In the genomic region with DNA sequence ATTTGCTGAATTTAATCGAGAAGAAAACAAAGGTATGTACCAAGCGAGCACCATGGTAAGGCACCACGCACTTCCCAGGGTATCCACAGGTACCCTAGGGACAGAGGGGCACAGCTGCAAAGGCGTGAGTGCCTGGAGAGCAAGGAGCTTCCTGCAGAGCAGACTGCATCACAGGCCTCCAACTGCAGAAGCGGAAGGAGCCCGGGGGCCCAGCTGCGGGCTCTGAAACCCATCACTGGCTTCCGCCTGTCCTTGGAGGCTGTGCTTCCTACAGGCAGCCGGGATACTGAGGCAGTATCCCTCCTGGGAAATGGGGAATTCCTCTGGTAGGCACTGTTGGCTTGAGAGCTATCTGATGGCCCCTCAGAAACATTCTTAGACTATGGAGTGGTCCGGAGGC, we compare ENCODE assay signal across 8 cellular contexts.
"Had no signal": no experiment of that assay in that cellular context is flagged by ENCODE, and none has a peak within 500 bp of the region (broad histone marks: within the 10 kb centered on the region; RNA-seq: fewer than 3 reads in every experiment).

No MANE protein-coding gene starts in this region.

- H2AFZ ChIP-seq: GM23248 had no signal

- H3K4me1 ChIP-seq: HAP-1 had no signal

- ATAC-seq: HCT116 had no signal

- H3K27ac ChIP-seq: GM23248 had no signal

- H3K36me3 ChIP-seq: HAP-1 had no signal

- H3K4me3 ChIP-seq: GM23248, HAP-1 had no signal

- H3K9me3 ChIP-seq: HAP-1 had no signal

- DNase-seq: GM23248, GOT3, H7, HFFc6, KG1 had no signal

- FAIRE-seq: HTR-8/SVneo had no signal

- H3K9ac ChIP-seq: GM23248 had no signal
